ENCODE assay signal across 14 cellular contexts in genomic region chr10:77890097-77890496, GRCh38. TPM values are rescaled to one million over a fixed set of nuclear protein-coding genes. Genes with fewer than 3 reads are reported as not detected.
DNase-seq lines count a peak whose midpoint lies in the region; ATAC-seq, FAIRE-seq and TF ChIP-seq lines count a peak whose summit lies in the region.
"Had no signal": no experiment of that assay in that cellular context is flagged by ENCODE, and none has a peak within 500 bp of the region (broad histone marks: within the 10 kb centered on the region; RNA-seq: fewer than 3 reads in every experiment).

No MANE protein-coding gene starts in this region.

- H3K9ac ChIP-seq in HUES48 (ENCODE audit: low read depth, low read length) = no peak overlapping the region
- no peak overlapping the region for H3K9ac ChIP-seq in keratinocyte (ENCODE audit: control insufficient read depth, extremely low read depth, insufficient read depth, low read length)

- no peak for DNase-seq in A673 (ENCODE audit: low spot score)
- no peak for DNase-seq in body of pancreas
- DNase-seq in keratinocyte (ENCODE audit: low read depth, low spot score) = no peak
- DNase-seq in AG20443 (ENCODE audit: low spot score) = no peak
- no peak for DNase-seq in activated CD4-positive, alpha-beta T cell treated with anti-CD3 and anti-CD28 coated beads, Interleukin-2, amount 10 ng/mL, durations not matched to agents 24 days and 14 days
- DNase-seq: AML-193; effector CD4-positive, alpha-beta T cell; T-helper 9 cell had no signal

- H3K4me3 Mint-ChIP-seq in activated CD4-positive, alpha-beta T cell treated with anti-CD3 and anti-CD28 coated beads, Interleukin-2, amount 10 ng/mL, durations not matched to agents 24 days and 14 days = no peak overlapping the region
- H3K4me3 Mint-ChIP-seq: IgD-negative memory B cell had no signal

- H3K9me1 ChIP-seq in keratinocyte (ENCODE audit: control insufficient read depth, extremely low read depth, insufficient read depth, low read length) = peaks cover 7% of the 10 kb centered on the region

- H3K27ac ChIP-seq in A673 (ENCODE audit: low read depth, low read length, poor library complexity, severe bottlenecking) = no peak overlapping the region
- H3K27ac ChIP-seq in HUES48 (ENCODE audit: low read depth, low read length) = peak overlapping the region; percentile 91
- peak overlapping the region; percentile 41 to 86 (median 84) for H3K27ac ChIP-seq in body of pancreas
- H3K27ac ChIP-seq in keratinocyte (ENCODE audit: control insufficient read depth, insufficient read depth, low read length) = no peak overlapping the region

- no peak overlapping the region for H3K27ac Mint-ChIP-seq in activated CD4-positive, alpha-beta T cell treated with anti-CD3 and anti-CD28 coated beads, Interleukin-2, amount 10 ng/mL, durations not matched to agents 24 days and 14 days

- no peaks in the 10 kb centered on the region for H3K9me3 Mint-ChIP-seq in activated CD4-positive, alpha-beta T cell treated with anti-CD3 and anti-CD28 coated beads, Interleukin-2, amount 10 ng/mL, durations not matched to agents 24 days and 14 days
- H3K9me3 Mint-ChIP-seq: IgD-negative memory B cell had no signal

- no peaks in the 10 kb centered on the region for H3K36me3 ChIP-seq in A673 (ENCODE audit: insufficient read depth, low read length, poor library complexity, severe bottlenecking)
- H3K36me3 ChIP-seq in HUES48 (ENCODE audit: control insufficient read depth, insufficient read depth, low read length) = no peaks in the 10 kb centered on the region
- no peaks in the 10 kb centered on the region for H3K36me3 ChIP-seq in body of pancreas (replicated peaks in 1 of 2; ENCODE audit: insufficient read depth in 1 of 2, low read depth in 2 of 2)
- peaks cover 5 to 9% of the 10 kb centered on the region in 2 experiments for H3K36me3 ChIP-seq in keratinocyte (ENCODE audit: control insufficient read depth in 2 of 2, extremely low read depth in 1 of 2, insufficient read depth in 2 of 2, low read length in 2 of 2)
- H3K36me3 ChIP-seq: HAP-1, right atrium auricular region had no signal

- CTCF ChIA-PET in A673 (lab: Charles Lee) = interaction anchor here (0.6 kb wide), 1 partner anchor 44 kb away, joined by 3 read pairs; no protein-coding TSS in a partner anchor

- FAIRE-seq in keratinocyte (lab: Jason Lieb, UNC) = no peak

- TF ChIP-seq POLR2A in body of pancreas (IDR thresholded peaks at IDR 0.05) = no peak

- no peak overlapping the region for H2AFZ ChIP-seq in keratinocyte (ENCODE audit: control insufficient read depth, low read length)

- H4K20me1 ChIP-seq in keratinocyte (ENCODE audit: control insufficient read depth, extremely low read depth, insufficient read depth, low read length) = peaks cover 14% of the 10 kb centered on the region

- POLR2A ChIA-PET in A673 (lab: Charles Lee; ENCODE audit: low non-redundant PET) = no interaction called here

- dilution Hi-C loops in keratinocyte (cut with MboI; ENCODE audit: extremely low pct_ligation_motif_present, low sequenced_read_pairs) = no loop called here

- intact Hi-C loops in A673 (cut with micrococcal nuclease; ENCODE audit: unreplicated experiment) = no loop called here
- intact Hi-C loops in body of pancreas (cut with DNase I) = no loop called here
- intact Hi-C loops in activated CD4-positive, alpha-beta T cell treated with anti-CD3 and anti-CD28 coated beads, Interleukin-2, amount 10 ng/mL, durations not matched to agents 24 days and 14 days (cut with micrococcal nuclease) = no loop called here

- no peaks in the 10 kb centered on the region for H3K36me3 Mint-ChIP-seq in activated CD4-positive, alpha-beta T cell treated with anti-CD3 and anti-CD28 coated beads, Interleukin-2, amount 10 ng/mL, durations not matched to agents 24 days and 14 days (ENCODE audit: low read depth)
- H3K36me3 Mint-ChIP-seq: IgD-negative memory B cell had no signal

- H3K4me1 Mint-ChIP-seq in activated CD4-positive, alpha-beta T cell treated with anti-CD3 and anti-CD28 coated beads, Interleukin-2, amount 10 ng/mL, durations not matched to agents 24 days and 14 days = peaks cover 8% of the 10 kb centered on the region
- H3K4me1 Mint-ChIP-seq: IgD-negative memory B cell had no signal

- 78 to 89% methylated on average over 7 of the region's 7 CpGs for WGBS in body of pancreas, 2 donors

- peaks cover 96% of the 10 kb centered on the region for H3K79me2 ChIP-seq in keratinocyte (ENCODE audit: control insufficient read depth, insufficient read depth, low read length)

- TF ChIP-seq CTCF in A673 (conservative IDR thresholded peaks at IDR 0.05; ENCODE audit: low read depth, low read length) = peak; percentile 31; the same call in 1 of the 2 replicates
- TF ChIP-seq CTCF in body of pancreas (IDR thresholded peaks at IDR 0.05) = no peak
- peak; percentile 38 to 70 (median 65) for TF ChIP-seq CTCF in keratinocyte (optimal IDR thresholded peaks at IDR 0.05 in 1 of 3, IDR thresholded peaks at IDR 0.05 in 1 of 3, conservative IDR thresholded peaks at IDR 0.05 in 1 of 3; ENCODE audit: extremely low read depth in 1 of 3, insufficient read depth in 2 of 3, low read length in 3 of 3)

- peaks cover 29% of the 10 kb centered on the region for H3K4me1 ChIP-seq in A673 (ENCODE audit: insufficient read depth, low read length, poor library complexity, severe bottlenecking)
- peaks cover 69% of the 10 kb centered on the region for H3K4me1 ChIP-seq in HUES48 (ENCODE audit: control insufficient read depth, insufficient read depth, low read length)
- peaks cover 78% of the 10 kb centered on the region for H3K4me1 ChIP-seq in body of pancreas
- H3K4me1 ChIP-seq in keratinocyte (ENCODE audit: control insufficient read depth, extremely low read depth, insufficient read depth, low read length) = peaks cover 40% of the 10 kb centered on the region

- H3K27me3 ChIP-seq in A673 (replicated peaks; ENCODE audit: insufficient read depth, low read depth, low read length, poor library complexity) (no peaks in the 10 kb centered on the region), HUES48 (ENCODE audit: control insufficient read depth, insufficient read depth, low read length) (no peaks in the 10 kb centered on the region), body of pancreas (no peaks in the 10 kb centered on the region), keratinocyte (ENCODE audit: control insufficient read depth, extremely low read depth, insufficient read depth, low read length) (no peaks in the 10 kb centered on the region)
- H3K27me3 ChIP-seq: right atrium auricular region had no signal

- H3K4me2 ChIP-seq in keratinocyte (ENCODE audit: control insufficient read depth, extremely low read depth, insufficient read depth, low read depth, low read length) = no peak overlapping the region

- no TSS peak for BruUV-seq in A673 (replicated peaks; lab: Mats Ljungman, UMichigan)

- no peak for ATAC-seq in body of pancreas
- ATAC-seq in HG02678 (IDR thresholded peaks at IDR 0.05; ENCODE audit: unreplicated experiment) = no peak
- ATAC-seq in HG03159 (IDR thresholded peaks at IDR 0.05; ENCODE audit: unreplicated experiment) = no peak

- H3K4me3 ChIP-seq in A673 (ENCODE audit: low read depth, low read length, poor library complexity, severe bottlenecking) (no peak overlapping the region), HUES48 (ENCODE audit: low read depth, low read length) (0 out of 2 replicates have a peak overlapping the region, but pooled peaks have one; percentile 2), body of pancreas (no peak overlapping the region), keratinocyte (ENCODE audit: control insufficient read depth in 2 of 3, extremely low read depth in 1 of 3, insufficient read depth in 2 of 3, low read depth in 1 of 3, low read length in 3 of 3) (no peak overlapping the region)
- H3K4me3 ChIP-seq: HAP-1, right atrium auricular region had no signal

- no peaks in the 10 kb centered on the region for H3K9me3 ChIP-seq in A673 (ENCODE audit: low read depth, low read length, poor library complexity, severe bottlenecking)
- H3K9me3 ChIP-seq in HUES48 (ENCODE audit: control insufficient read depth, insufficient read depth, low read length) = no peaks in the 10 kb centered on the region
- H3K9me3 ChIP-seq in body of pancreas = no peaks in the 10 kb centered on the region
- no peaks in the 10 kb centered on the region for H3K9me3 ChIP-seq in keratinocyte (ENCODE audit: control insufficient read depth, low read depth, low read length)
- H3K9me3 ChIP-seq: HAP-1, right atrium auricular region had no signal

- no peaks in the 10 kb centered on the region for H3K27me3 Mint-ChIP-seq in activated CD4-positive, alpha-beta T cell treated with anti-CD3 and anti-CD28 coated beads, Interleukin-2, amount 10 ng/mL, durations not matched to agents 24 days and 14 days
- H3K27me3 Mint-ChIP-seq: IgD-negative memory B cell had no signal

RNA-seq across cellular contexts. Expression of gene DLG5, which starts 36.5 kb away (rescaled TPM):
- total RNA-seq in A673 (2021) (44.0 and 47.6 TPM in 2 replicates), body of pancreas (10 to 100 TPM; 22.6 to 35.6 TPM)
- polyA plus RNA-seq in keratinocyte = 9.5 to 35.9 TPM (median 17.2 TPM) in 3 replicates
- polyA plus RNA-seq in keratinocyte (2011; ENCODE audit: low read depth) = 33.6 TPM
- 15.5 and 21.6 TPM in 2 replicates for polyA plus RNA-seq in keratinocyte (2011; cell fraction: cytosol; rRNA removed)
- polyA plus RNA-seq in keratinocyte (2011; cell fraction: nucleus; rRNA removed) = 59.9 and 60.9 TPM in 2 replicates
- 23.2 and 49.6 TPM in 2 replicates for polyA plus RNA-seq in keratinocyte (2012; ENCODE audit: low replicate concordance)
- polyA minus RNA-seq in keratinocyte = 23.1 to 123 TPM (median 41.6 TPM) in 3 replicates
- polyA minus RNA-seq in keratinocyte (2011; cell fraction: cytosol; rRNA and poly(A)+ RNA removed) = 34.3 TPM
- polyA minus RNA-seq in keratinocyte (2011; cell fraction: nucleus; rRNA and poly(A)+ RNA removed) = 61.4 and 75.7 TPM in 2 replicates
- 5.2 and 5.4 TPM in 2 replicates for total RNA-seq in activated CD4-positive, alpha-beta T cell treated with anti-CD3 and anti-CD28 coated beads, Interleukin-2, amount 10 ng/mL, durations not matched to agents 24 days and 14 days

Comparison
In these comparisons a context has a peak if more than half of its experiments do, and no peak if none do; other contexts are left out.
1. H3K27ac ChIP-seq: peak in HUES48 (single experiment) and body of pancreas (4 of 4); none in A673 (single experiment) and keratinocyte (single experiment).
2. CTCF ChIP-seq: peak in A673 (single experiment) and keratinocyte (3 of 3); none in body of pancreas (0 of 7).